8 cellular contexts compared by ENCODE assay signal in genomic region chr6:159720708-159721107, GRCh38. TPM values are rescaled to one million over a fixed set of nuclear protein-coding genes. Genes with fewer than 3 reads are reported as not detected.
DNase-seq lines count a peak whose midpoint lies in the region; ATAC-seq and TF ChIP-seq lines count a peak whose summit lies in the region.

No MANE protein-coding gene starts in this region.

- no peak for ATAC-seq in HG03159 (IDR thresholded peaks at IDR 0.05; ENCODE audit: unreplicated experiment)

- no peak overlapping the region for H3K4me3 ChIP-seq in AG09309 (ENCODE audit: control insufficient read depth, low read depth, low read length)
- no peak overlapping the region for H3K4me3 ChIP-seq in astrocyte of the spinal cord (ENCODE audit: low read depth, low read length)

- in situ Hi-C loops in astrocyte of the spinal cord (cut with HindIII; ENCODE audit: low sequenced_read_pairs): no loop called here

- DNase-seq in AG09309 (ENCODE audit: low read depth): no peak
- DNase-seq in GF-D8 (lab: John Stamatoyannopoulos, UW): peak; percentile 3
- peak; percentile 59 for DNase-seq in NCI-H2171 (lab: John Stamatoyannopoulos, UW)
- DNase-seq in astrocyte of the spinal cord (ENCODE audit: low read depth, low spot score): peak; percentile 22
- peak; percentile 41 to 65 for DNase-seq in lung microvascular endothelial cell (ENCODE audit: low read depth in 2 of 2)
- no peak for DNase-seq in putamen (ENCODE audit: low spot score)
- no peak for DNase-seq in KG1 (lab: John Stamatoyannopoulos, UW)

- TF ChIP-seq CTCF in AG09309 (IDR thresholded peaks at IDR 0.05; ENCODE audit: control insufficient read depth, insufficient read depth, low read depth, low read length, missing control alignments): peak; percentile 29
- peak; percentile 49 for TF ChIP-seq CTCF in astrocyte of the spinal cord (IDR thresholded peaks at IDR 0.05; ENCODE audit: low read depth, low read length)

RNA-seq across cellular contexts. Expression of gene WTAP, which starts 6.6 kb away (rescaled TPM):
- 59.1 and 81.7 TPM in 2 replicates for total RNA-seq in lung microvascular endothelial cell

RNA-seq across cellular contexts. Expression of gene SOD2, which starts 27.7 kb away (rescaled TPM):
- 133 and 182 TPM in 2 replicates for total RNA-seq in lung microvascular endothelial cell

RNA-seq across cellular contexts. Expression of gene ACAT2, which starts 41.1 kb away (rescaled TPM):
- 22.2 and 48.2 TPM in 2 replicates for total RNA-seq in lung microvascular endothelial cell

Comparison
In these comparisons a context has a peak if more than half of its experiments do, and no peak if none do; other contexts are left out.
1. DNase-seq: peak in GF-D8 (single experiment), NCI-H2171 (single experiment), astrocyte of the spinal cord (single experiment) and lung microvascular endothelial cell (2 of 2); none in AG09309 (single experiment), putamen (single experiment) and KG1 (single experiment).